Comparison of ENCODE assay signal across 29 cellular contexts in genomic region chr4:80452055-80452454, GRCh38.
"Had no signal": no experiment of that assay in that cellular context is flagged by ENCODE, and none has a peak within 500 bp of the region (broad histone marks: within the 10 kb centered on the region; RNA-seq: fewer than 3 reads in every experiment).

No MANE protein-coding gene starts in this region.

- H3K9me3 Mint-ChIP-seq: nephron; neural crest cell; stimulated activated naive B cell treated with anti-CD40 and anti-IgM and Interleukin-4, amounts not matched to agents 10 μg/mL and 1 μg/mL and 100 μg/mL, for 72 hours had no signal

- H3K4me1 Mint-ChIP-seq: nephron; neural crest cell; stimulated activated naive B cell treated with anti-CD40 and anti-IgM and Interleukin-4, amounts not matched to agents 10 μg/mL and 1 μg/mL and 100 μg/mL, for 72 hours had no signal

- H3K27me3 ChIP-seq: left lung, pancreas, stomach, testis, thyroid gland, transverse colon, upper lobe of left lung, vagina had no signal

- H3K4me3 ChIP-seq: left lung, lower lobe of right lung, pancreas, prostate gland, skin epidermis, stomach, testis, thyroid gland, transverse colon, upper lobe of left lung, vagina had no signal

- H3K27ac ChIP-seq: left lung, lower lobe of right lung, pancreas, prostate gland, skin epidermis, stomach, testis, thyroid gland, transverse colon, upper lobe of left lung, vagina had no signal

- H3K27me3 Mint-ChIP-seq: naive thymus-derived CD8-positive, alpha-beta T cell; stimulated activated naive B cell treated with anti-CD40 and anti-IgM and Interleukin-4, amounts not matched to agents 10 μg/mL and 1 μg/mL and 100 μg/mL, for 72 hours had no signal

- H3K4me1 ChIP-seq: left lung, lower lobe of right lung, pancreas, prostate gland, stomach, testis, thyroid gland, transverse colon, upper lobe of left lung, vagina had no signal

- H3K4me3 Mint-ChIP-seq: naive thymus-derived CD8-positive, alpha-beta T cell; nephron; neural crest cell; stimulated activated naive B cell treated with anti-CD40 and anti-IgM and Interleukin-4, amounts not matched to agents 10 μg/mL and 1 μg/mL and 100 μg/mL, for 72 hours had no signal

- H3K36me3 Mint-ChIP-seq: stimulated activated naive B cell treated with anti-CD40 and anti-IgM and Interleukin-4, amounts not matched to agents 10 μg/mL and 1 μg/mL and 100 μg/mL, for 72 hours had no signal

- ATAC-seq: left cardiac atrium; left lung; lower lobe of right lung; naive thymus-derived CD8-positive, alpha-beta T cell; right cardiac atrium; sciatic nerve; stimulated activated naive B cell treated with anti-CD40 and anti-IgM and Interleukin-4, amounts not matched to agents 10 μg/mL and 1 μg/mL and 100 μg/mL, for 72 hours; stimulated activated naive CD8-positive, alpha-beta T cell treated with anti-CD3 and anti-CD28 coated beads, Interleukin-15, Interleukin-2, amounts not matched to agents 100 U/mL and 50 U/mL, for 24 hours had no signal

- DNase-seq: kidney glomerular epithelial cell; left cardiac atrium; left lung; lower lobe of right lung; mammary epithelial cell; mesenchymal stem cell; naive thymus-derived CD8-positive, alpha-beta T cell; nucleus accumbens; pancreas; posterior cingulate gyrus; retina; right cardiac atrium; stimulated activated CD4-positive, alpha-beta T cell treated with anti-CD3 and anti-CD28 coated beads, Interleukin-12 subunit alpha, Interleukin-12 subunit beta, amount 100 ng/mL, for 4 hours; stimulated activated CD4-positive, alpha-beta T cell treated with anti-CD3 and anti-CD28 coated beads, Interleukin-15, amount 100 ng/mL, for 24 hours; stimulated activated CD4-positive, alpha-beta T cell treated with anti-CD3 and anti-CD28 coated beads, Interleukin-2, amount 100 ng/mL, for 24 hours; stimulated activated CD4-positive, alpha-beta T cell treated with anti-CD3 and anti-CD28 coated beads, Interleukin-4, amount 100 ng/mL, for 1 hour; stimulated activated naive B cell treated with anti-CD40 and anti-IgM and Interleukin-4, amounts not matched to agents 10 μg/mL and 1 μg/mL and 100 μg/mL, for 72 hours; stimulated activated naive CD8-positive, alpha-beta T cell treated with anti-CD3 and anti-CD28 coated beads, Interleukin-15, Interleukin-2, amounts not matched to agents 100 U/mL and 50 U/mL, for 24 hours; stomach; testis; thyroid gland; transverse colon; upper lobe of left lung had no signal

- H3K36me3 ChIP-seq: left lung, lower lobe of right lung, pancreas, prostate gland, stomach, thyroid gland, transverse colon, upper lobe of left lung, vagina had no signal

- H3K27ac Mint-ChIP-seq: naive thymus-derived CD8-positive, alpha-beta T cell; nephron; stimulated activated naive B cell treated with anti-CD40 and anti-IgM and Interleukin-4, amounts not matched to agents 10 μg/mL and 1 μg/mL and 100 μg/mL, for 72 hours had no signal

- H3K9me3 ChIP-seq: left lung, lower lobe of right lung, pancreas, prostate gland, stomach, testis, thyroid gland, transverse colon, upper lobe of left lung, vagina had no signal
